16 cellular contexts compared by ENCODE assay signal in genomic region chr2:237539681-237540080, GRCh38. TPM values are rescaled to one million over a fixed set of nuclear protein-coding genes. Genes with fewer than 3 reads are reported as not detected.
DNase-seq lines count a peak whose midpoint lies in the region; ATAC-seq and TF ChIP-seq lines count a peak whose summit lies in the region.
"Had no signal": no experiment of that assay in that cellular context is flagged by ENCODE, and none has a peak within 500 bp of the region (broad histone marks: within the 10 kb centered on the region; RNA-seq: fewer than 3 reads in every experiment).

No MANE protein-coding gene starts in this region.

- H3K27ac ChIP-seq in heart right ventricle (no peak overlapping the region), right cardiac atrium (ENCODE audit: low read length) (no peak overlapping the region), prostate gland (peak overlapping the region; percentile 48 to 71), vagina (peak overlapping the region; percentile 65)
- H3K27ac ChIP-seq: GM23248 had no signal

- H3K27me3 ChIP-seq in heart right ventricle = no peaks in the 10 kb centered on the region
- no peaks in the 10 kb centered on the region for H3K27me3 ChIP-seq in right cardiac atrium (ENCODE audit: control insufficient read depth, insufficient read depth)
- no peaks in the 10 kb centered on the region for H3K27me3 ChIP-seq in prostate gland (replicated peaks; ENCODE audit: insufficient read depth)
- no peaks in the 10 kb centered on the region for H3K27me3 ChIP-seq in vagina

- TF ChIP-seq POLR2A in prostate gland (IDR thresholded peaks at IDR 0.05) = no peak
- TF ChIP-seq POLR2A in vagina (IDR thresholded peaks at IDR 0.05) = no peak

- intact Hi-C loops in heart right ventricle (cut with DNase I) (no loop called here), right cardiac atrium (cut with DNase I) (no loop called here), prostate gland (cut with DNase I) (no loop called here), vagina (cut with DNase I) (no loop called here)

- H3K9me3 ChIP-seq in heart right ventricle (no peaks in the 10 kb centered on the region), right cardiac atrium (ENCODE audit: control insufficient read depth, low read length) (no peaks in the 10 kb centered on the region), prostate gland (no peaks in the 10 kb centered on the region), vagina (no peaks in the 10 kb centered on the region)

- DNase-seq in heart right ventricle (no peak), right cardiac atrium (no peak), fibroblast of mammary gland (ENCODE audit: low read depth) (peak; percentile 8), prostate gland (ENCODE audit: low spot score) (no peak), vagina (ENCODE audit: extremely low spot score in 2 of 2) (no peak), NCI-H748 (lab: John Stamatoyannopoulos, UW; ENCODE audit: unreplicated experiment) (no peak), inferior parietal cortex (ENCODE audit: extremely low spot score) (no peak)
- DNase-seq: DND-41, GM23248, HCEC 1CT, KBM-7, NCI-H1436 treated with DMSO at 0.1 percent for 48 hours, NCI-H2081, NCI-H510A, NCI-H82, SHP77 had no signal

- peaks cover 7 to 23% (median 16%) of the 10 kb centered on the region in 9 donors for H3K4me1 ChIP-seq in heart right ventricle
- no peaks in the 10 kb centered on the region for H3K4me1 ChIP-seq in right cardiac atrium (ENCODE audit: control insufficient read depth, insufficient read depth, low read length)
- H3K4me1 ChIP-seq in prostate gland (replicated peaks) = peaks cover 9% of the 10 kb centered on the region
- peaks cover 27% of the 10 kb centered on the region for H3K4me1 ChIP-seq in vagina

- 54 to 55% methylated on average over 6 of the region's 6 CpGs for WGBS in heart right ventricle, 2 donors
- WGBS in right cardiac atrium = 57% methylated on average over 6 of the region's 6 CpGs
- WGBS in prostate gland = 68% methylated on average over 6 of the region's 6 CpGs

- H3K4me3 ChIP-seq in heart right ventricle = no peak overlapping the region
- no peak overlapping the region for H3K4me3 ChIP-seq in right cardiac atrium (ENCODE audit: low read length)
- no peak overlapping the region for H3K4me3 ChIP-seq in fibroblast of mammary gland (ENCODE audit: control insufficient read depth, low read depth, low read length)
- no peak overlapping the region for H3K4me3 ChIP-seq in prostate gland
- no peak overlapping the region for H3K4me3 ChIP-seq in vagina
- H3K4me3 ChIP-seq: GM23248 had no signal

- ATAC-seq in heart right ventricle (peak in 5 of 8 donors; percentile 27 to 69 (median 43)), right cardiac atrium (no peak)

- TF ChIP-seq CTCF in heart right ventricle (IDR thresholded peaks at IDR 0.05) (no peak), fibroblast of mammary gland (conservative IDR thresholded peaks at IDR 0.05; ENCODE audit: control insufficient read depth, insufficient read depth, low read depth, low read length) (no peak), prostate gland (IDR thresholded peaks at IDR 0.05) (no peak), vagina (IDR thresholded peaks at IDR 0.05) (no peak)

- H3K36me3 ChIP-seq in heart right ventricle = peaks cover 0 to 19% (median 0%) of the 10 kb centered on the region in 9 donors
- no peaks in the 10 kb centered on the region for H3K36me3 ChIP-seq in prostate gland
- peaks cover 0 to 4% of the 10 kb centered on the region in 2 donors for H3K36me3 ChIP-seq in vagina

RNA-seq across cellular contexts. Expression of gene PRLH, which starts 26.7 kb away (rescaled TPM):
- not detected for total RNA-seq in heart right ventricle
- not detected for polyA plus RNA-seq in heart right ventricle
- total RNA-seq in right cardiac atrium = not detected
- polyA plus RNA-seq in right cardiac atrium = not detected
- total RNA-seq in prostate gland = not detected
- total RNA-seq in vagina = not detected
- total RNA-seq: GM23248 had no signal
- polyA plus RNA-seq: GM23248 had no signal

RNA-seq across cellular contexts. Expression of gene RAB17, which starts 50.9 kb away (rescaled TPM):
- 1 to 10 TPM; 1.9 to 6.9 (median 4.6) TPM for total RNA-seq in heart right ventricle
- polyA plus RNA-seq in heart right ventricle = 1 to 10 TPM; 4.8 to 7.6 TPM
- 1 to 10 TPM in 3 of 4 donors, under 1 TPM in 1; 0.74 to 2.8 (median 1.9) TPM for total RNA-seq in right cardiac atrium
- polyA plus RNA-seq in right cardiac atrium = 2.1 TPM
- total RNA-seq in prostate gland = 10 to 100 TPM; 12.6 to 13.6 TPM
- total RNA-seq in vagina = not detected
- polyA plus RNA-seq: GM23248 had no signal

RNA-seq across cellular contexts. Expression of gene MLPH, which starts 52.6 kb away (rescaled TPM):
- total RNA-seq in heart right ventricle = 10 to 100 TPM; 22.3 to 48.5 (median 40.8) TPM
- polyA plus RNA-seq in heart right ventricle = 10 to 100 TPM in 1 of 2 donors, 1 to 10 TPM in 1; 9.7 to 60.0 TPM
- 100 to 1,000 TPM in 3 of 4 donors, 10 to 100 TPM in 1; 57.8 to 189 (median 143) TPM for total RNA-seq in right cardiac atrium
- polyA plus RNA-seq in right cardiac atrium = 138 TPM
- total RNA-seq in prostate gland = 100 to 1,000 TPM; 371 to 393 TPM
- 34.6 TPM for total RNA-seq in vagina

Comparison
In these comparisons a context has a peak if more than half of its experiments do, and no peak if none do; other contexts are left out.
1. ATAC-seq: peak in heart right ventricle (5 of 8); none in right cardiac atrium (0 of 2).
2. H3K27ac ChIP-seq: peak in prostate gland (2 of 2) and vagina (single experiment); none in heart right ventricle (0 of 10) and right cardiac atrium (single experiment).